In the genomic region with DNA sequence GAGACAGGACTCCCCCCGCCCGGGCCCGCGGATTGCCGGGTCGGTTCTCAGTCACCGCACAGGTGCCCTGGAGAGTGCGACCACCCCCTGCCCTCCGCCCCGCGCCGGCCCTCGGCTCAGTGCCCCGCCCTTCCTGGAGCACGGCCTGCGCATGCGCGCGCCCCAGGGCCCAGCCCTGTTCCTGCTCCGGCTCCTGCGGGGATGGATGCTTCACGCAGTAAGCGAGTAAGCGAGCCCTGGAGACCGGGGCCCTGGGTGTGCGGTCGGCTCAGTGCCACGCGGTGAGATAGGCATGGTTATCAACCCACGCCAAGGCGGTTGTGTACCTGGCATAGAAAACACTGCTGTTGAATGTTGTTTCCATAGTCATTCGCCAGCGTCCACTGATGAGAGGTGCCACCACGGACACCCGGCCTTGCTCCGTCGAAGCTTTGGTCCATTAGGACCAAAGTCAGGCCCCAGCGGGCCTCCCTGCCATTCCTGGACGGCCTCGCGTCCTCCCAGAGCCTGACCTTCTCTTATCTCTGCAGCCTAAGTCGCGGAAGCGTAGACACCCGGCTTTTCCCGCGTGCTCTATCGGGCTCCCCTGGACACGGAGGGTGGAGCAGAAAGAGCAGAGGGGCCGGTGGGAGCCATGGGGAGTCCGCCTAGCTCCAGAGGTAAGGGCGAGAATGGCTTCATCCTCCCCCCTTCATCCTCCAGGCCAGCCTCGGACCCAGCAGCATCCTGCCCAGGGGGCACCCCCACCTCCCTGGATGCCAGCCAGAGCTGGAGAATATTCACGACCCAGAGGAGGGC, we compare ENCODE assay signal across 8 cellular contexts.
DNase-seq lines count a peak whose midpoint lies in the region; ATAC-seq and TF ChIP-seq lines count a peak whose summit lies in the region.

No MANE protein-coding gene starts in this region.

- ATAC-seq in GM18511 (IDR thresholded peaks at IDR 0.05; ENCODE audit: unreplicated experiment) (peak; percentile 91), HG03097 (IDR thresholded peaks at IDR 0.05; ENCODE audit: low FRiP score, unreplicated experiment) (peak; percentile 65), right lobe of liver (peak; percentile 45 to 59 (median 48))
- ATAC-seq in central memory CD8-positive, alpha-beta T cell (replicated peaks; ENCODE audit: extremely low read depth, poor library complexity, severe bottlenecking), result peak; percentile 77

- H3K36me3 ChIP-seq in right lobe of liver (no peaks in the 10 kb centered on the region), tibial nerve (no peaks in the 10 kb centered on the region)

- no peaks in the 10 kb centered on the region for H3K9me3 Mint-ChIP-seq in central memory CD8-positive, alpha-beta T cell

- H3K36me3 Mint-ChIP-seq in central memory CD8-positive, alpha-beta T cell (ENCODE audit: insufficient read depth), result peaks cover 3% of the 10 kb centered on the region

- H3K27me3 Mint-ChIP-seq in central memory CD8-positive, alpha-beta T cell, result peaks cover 27% of the 10 kb centered on the region

- DNase-seq in activated CD4-positive, alpha-beta T cell treated with anti-CD3 and anti-CD28 coated beads for 24 hours (ENCODE audit: low read depth in 2 of 2), result peak; percentile 46 to 55
- peak in 1 of 2 donors; percentile 20 for DNase-seq in central memory CD8-positive, alpha-beta T cell (ENCODE audit: low spot score in 2 of 2)
- DNase-seq in right lobe of liver (peak in 1 of 3 donors; percentile 36), LoVo (ENCODE audit: low spot score) (no peak), tibial nerve (ENCODE audit: low spot score in 2 of 2) (no peak)
- DNase-seq in stimulated activated CD8-positive, alpha-beta memory T cell treated with anti-CD3 and anti-CD28 coated beads, Interleukin-15, amount 100 ng/mL, for 1 hour (ENCODE audit: low read depth), result peak; percentile 17

- H3K4me3 Mint-ChIP-seq in central memory CD8-positive, alpha-beta T cell, result peak overlapping the region; percentile 73

- H3K27ac Mint-ChIP-seq in central memory CD8-positive, alpha-beta T cell (ENCODE audit: low read depth), result peak overlapping the region; percentile 71

- H3K4me1 ChIP-seq in right lobe of liver (no peaks in the 10 kb centered on the region), tibial nerve (peaks cover 0 to 16% (median 2%) of the 10 kb centered on the region in 4 donors)

- no peak for TF ChIP-seq POLR2A in right lobe of liver (IDR thresholded peaks at IDR 0.05)
- TF ChIP-seq POLR2A in tibial nerve (IDR thresholded peaks at IDR 0.05), result no peak

- no peaks in the 10 kb centered on the region for H3K9me3 ChIP-seq in right lobe of liver
- no peaks in the 10 kb centered on the region for H3K9me3 ChIP-seq in tibial nerve

- H3K4me3 ChIP-seq in right lobe of liver (peak overlapping the region in 1 of 3 donors; percentile 3), tibial nerve (peak overlapping the region in 2 of 4 donors; percentile 30 to 32)

- H3K27me3 ChIP-seq in right lobe of liver (peaks cover 0 to 14% of the 10 kb centered on the region in 2 donors), tibial nerve (peaks cover 0 to 41% of the 10 kb centered on the region in 2 donors)

- H3K4me1 Mint-ChIP-seq in central memory CD8-positive, alpha-beta T cell, result peaks cover 12% of the 10 kb centered on the region

- no peak overlapping the region for H3K27ac ChIP-seq in right lobe of liver
- H3K27ac ChIP-seq in tibial nerve, result no peak overlapping the region

- TF ChIP-seq CTCF in right lobe of liver (IDR thresholded peaks at IDR 0.05) (no peak), tibial nerve (IDR thresholded peaks at IDR 0.05) (no peak)

- intact Hi-C loops in right lobe of liver (cut with DNase I), result no loop called here

- WGBS in right lobe of liver (ENCODE audit: insufficient coverage, low coverage, low lambda C conversion rate, missing lambda C conversion rate), result 14% methylated on average over 18 of the region's 54 CpGs
- 8 to 12% methylated on average over 30 to 33 of the region's 54 CpGs for WGBS in tibial nerve, 2 donors

- TF ChIP-seq EP300 in tibial nerve (IDR thresholded peaks at IDR 0.05), result no peak

Comparison
In these comparisons a context has a peak if more than half of its experiments do, and no peak if none do; other contexts are left out.
1. DNase-seq: peak in activated CD4-positive, alpha-beta T cell treated with anti-CD3 and anti-CD28 coated beads for 24 hours (2 of 2) and stimulated activated CD8-positive, alpha-beta memory T cell treated with anti-CD3 and anti-CD28 coated beads, Interleukin-15, amount 100 ng/mL, for 1 hour (single experiment); none in LoVo (single experiment) and tibial nerve (0 of 2).
2. Peak in every context shown above with its lines, with median percentiles within 50 percentile points of each other: ATAC-seq.